In genomic region chr3:132417695-132418520, GRCh38 we compare ENCODE assay signal across 1 cellular context.
TF ChIP-seq lines count a peak whose summit lies in the region.

No MANE protein-coding gene starts in this region.

TF ChIP-seq in endothelial cell of umbilical vein, 7 proteins besides CTCF, POLR2A, EP300 and RAD21 (continued from another document):
- no peak for TF ChIP-seq EZH2 (IDR thresholded peaks at IDR 0.05; ENCODE audit: borderline replicate concordance, low read depth, low read length, severe bottlenecking)
- TF ChIP-seq GATA2 (IDR thresholded peaks at IDR 0.05; ENCODE audit: insufficient read depth, insufficient read length, low read depth, low read length) = peak; percentile 80
- TF ChIP-seq FOS (IDR thresholded peaks at IDR 0.05; ENCODE audit: borderline replicate concordance, insufficient read depth, low read length) = no peak
- no peak for TF ChIP-seq MAX (IDR thresholded peaks at IDR 0.05; ENCODE audit: insufficient read depth, insufficient read length)
- peak; percentile 63 for TF ChIP-seq POLR2AphosphoS5 (IDR thresholded peaks at IDR 0.05; ENCODE audit: insufficient read depth, low read depth, low read length)
- peak; percentile 23 for TF ChIP-seq MYC (IDR thresholded peaks at IDR 0.05; ENCODE audit: low read depth, low read length)
